1 cellular context compared by ENCODE assay signal in genomic region chr3:51386159-51386851, GRCh38.
TF ChIP-seq lines count a peak whose summit lies in the region.

No MANE protein-coding gene starts in this region.

TF ChIP-seq in WTC11, 78 proteins besides CTCF, POLR2A, EP300 and RAD21 (continued from another document):
- TF ChIP-seq FOXP4 (CRISPR knock-in tag; IDR thresholded peaks at IDR 0.05) = no peak
- TF ChIP-seq SMAD4 (CRISPR knock-in tag; IDR thresholded peaks at IDR 0.05) = no peak
- no peak for TF ChIP-seq NFYB (CRISPR knock-in tag; conservative IDR thresholded peaks at IDR 0.05; ENCODE audit: low read depth)
- TF ChIP-seq ESRRA (CRISPR knock-in tag; IDR thresholded peaks at IDR 0.05; ENCODE audit: borderline replicate concordance) = no peak
- TF ChIP-seq TCF7 (CRISPR knock-in tag; IDR thresholded peaks at IDR 0.05; ENCODE audit: low read depth) = no peak
TF ChIP-seq in WTC11: peak in this region for 0.
